ENCODE assay signal across 1 cellular context in the genomic region with DNA sequence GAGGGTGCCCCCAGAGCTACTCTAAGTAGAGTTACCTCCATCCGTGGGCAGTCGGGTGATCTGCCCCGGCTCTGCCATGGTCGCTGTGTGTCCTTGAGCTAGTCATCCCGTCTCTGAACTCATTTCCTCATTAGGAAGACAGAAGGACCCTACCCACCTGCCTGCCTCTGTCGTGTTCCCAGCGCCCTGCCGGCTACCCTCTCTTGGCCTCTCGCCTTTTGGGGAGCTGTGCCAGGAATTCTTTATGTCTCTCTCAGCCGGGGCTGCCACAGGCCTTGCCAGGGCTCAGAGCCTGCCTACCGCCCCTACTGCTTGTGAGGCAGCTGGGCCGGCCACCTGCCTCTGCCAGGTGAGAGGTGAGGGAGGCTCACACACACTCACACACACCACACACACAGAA.
TF ChIP-seq lines count a peak whose summit lies in the region.

No MANE protein-coding gene starts in this region.

TF ChIP-seq in HepG2, 621 proteins besides CTCF, POLR2A, EP300 and RAD21:
- TF ChIP-seq, protein P1, sequence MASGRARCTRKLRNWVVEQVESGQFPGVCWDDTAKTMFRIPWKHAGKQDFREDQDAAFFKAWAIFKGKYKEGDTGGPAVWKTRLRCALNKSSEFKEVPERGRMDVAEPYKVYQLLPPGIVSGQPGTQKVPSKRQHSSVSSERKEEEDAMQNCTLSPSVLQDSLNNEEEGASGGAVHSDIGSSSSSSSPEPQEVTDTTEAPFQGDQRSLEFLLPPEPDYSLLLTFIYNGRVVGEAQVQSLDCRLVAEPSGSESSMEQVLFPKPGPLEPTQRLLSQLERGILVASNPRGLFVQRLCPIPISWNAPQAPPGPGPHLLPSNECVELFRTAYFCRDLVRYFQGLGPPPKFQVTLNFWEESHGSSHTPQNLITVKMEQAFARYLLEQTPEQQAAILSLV (CRISPR knock-in tag; IDR thresholded peaks at IDR 0.05; ENCODE audit: borderline replicate concordance), result no peak
- TF ChIP-seq, protein P2, sequence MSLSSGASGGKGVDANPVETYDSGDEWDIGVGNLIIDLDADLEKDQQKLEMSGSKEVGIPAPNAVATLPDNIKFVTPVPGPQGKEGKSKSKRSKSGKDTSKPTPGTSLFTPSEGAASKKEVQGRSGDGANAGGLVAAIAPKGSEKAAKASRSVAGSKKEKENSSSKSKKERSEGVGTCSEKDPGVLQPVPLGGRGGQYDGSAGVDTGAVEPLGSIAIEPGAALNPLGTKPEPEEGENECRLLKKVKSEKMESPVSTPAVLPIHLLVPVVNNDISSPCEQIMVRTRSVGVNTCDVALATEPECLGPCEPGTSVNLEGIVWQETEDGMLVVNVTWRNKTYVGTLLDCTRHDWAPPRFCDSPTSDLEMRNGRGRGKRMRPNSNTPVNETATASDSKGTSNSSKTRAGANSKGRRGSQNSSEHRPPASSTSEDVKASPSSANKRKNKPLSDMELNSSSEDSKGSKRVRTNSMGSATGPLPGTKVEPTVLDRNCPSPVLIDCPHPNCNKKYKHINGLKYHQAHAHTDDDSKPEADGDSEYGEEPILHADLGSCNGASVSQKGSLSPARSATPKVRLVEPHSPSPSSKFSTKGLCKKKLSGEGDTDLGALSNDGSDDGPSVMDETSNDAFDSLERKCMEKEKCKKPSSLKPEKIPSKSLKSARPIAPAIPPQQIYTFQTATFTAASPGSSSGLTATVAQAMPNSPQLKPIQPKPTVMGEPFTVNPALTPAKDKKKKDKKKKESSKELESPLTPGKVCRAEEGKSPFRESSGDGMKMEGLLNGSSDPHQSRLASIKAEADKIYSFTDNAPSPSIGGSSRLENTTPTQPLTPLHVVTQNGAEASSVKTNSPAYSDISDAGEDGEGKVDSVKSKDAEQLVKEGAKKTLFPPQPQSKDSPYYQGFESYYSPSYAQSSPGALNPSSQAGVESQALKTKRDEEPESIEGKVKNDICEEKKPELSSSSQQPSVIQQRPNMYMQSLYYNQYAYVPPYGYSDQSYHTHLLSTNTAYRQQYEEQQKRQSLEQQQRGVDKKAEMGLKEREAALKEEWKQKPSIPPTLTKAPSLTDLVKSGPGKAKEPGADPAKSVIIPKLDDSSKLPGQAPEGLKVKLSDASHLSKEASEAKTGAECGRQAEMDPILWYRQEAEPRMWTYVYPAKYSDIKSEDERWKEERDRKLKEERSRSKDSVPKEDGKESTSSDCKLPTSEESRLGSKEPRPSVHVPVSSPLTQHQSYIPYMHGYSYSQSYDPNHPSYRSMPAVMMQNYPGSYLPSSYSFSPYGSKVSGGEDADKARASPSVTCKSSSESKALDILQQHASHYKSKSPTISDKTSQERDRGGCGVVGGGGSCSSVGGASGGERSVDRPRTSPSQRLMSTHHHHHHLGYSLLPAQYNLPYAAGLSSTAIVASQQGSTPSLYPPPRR (CRISPR knock-in tag; IDR thresholded peaks at IDR 0.05; ENCODE audit: borderline replicate concordance), result no peak
- TF ChIP-seq ZNF768 (CRISPR knock-in tag; IDR thresholded peaks at IDR 0.05) (peak; percentile 83), ZNF224 (CRISPR knock-in tag; IDR thresholded peaks at IDR 0.05) (no peak), ZNF615 (CRISPR knock-in tag; IDR thresholded peaks at IDR 0.05; ENCODE audit: borderline replicate concordance) (no peak), ZMYM4 (CRISPR knock-in tag; IDR thresholded peaks at IDR 0.05) (no peak)
TF ChIP-seq in HepG2: peak in this region for 1.
